ENCODE assay signal across 2 cellular contexts in genomic region chr2:161312996-161313395, GRCh38.
A peak's percentile ranks its signal among the peaks of the same experiment; 100 is the strongest.
TF ChIP-seq lines count a peak whose summit lies in the region.

No MANE protein-coding gene starts in this region.

TF ChIP-seq in IMR-90, 13 proteins besides CTCF, POLR2A, EP300 and RAD21:
- TF ChIP-seq BHLHE40 (IDR thresholded peaks at IDR 0.05; ENCODE audit: low read depth, low read length) (no peak), FOS (IDR thresholded peaks at IDR 0.05; ENCODE audit: low read depth, low read length) (no peak), CEBPB (IDR thresholded peaks at IDR 0.05; ENCODE audit: low read depth, low read length) (no peak), NFE2L2 (IDR thresholded peaks at IDR 0.05; ENCODE audit: low read depth, low read length) (no peak), CHD1 (IDR thresholded peaks at IDR 0.05; ENCODE audit: low read depth, low read length) (no peak), MAFK (IDR thresholded peaks at IDR 0.05; ENCODE audit: low read depth, low read length) (no peak), RCOR1 (IDR thresholded peaks at IDR 0.05; ENCODE audit: insufficient replicate concordance, low read length) (no peak), SMC3 (IDR thresholded peaks at IDR 0.05; ENCODE audit: low read depth, low read length) (no peak), MXI1 (IDR thresholded peaks at IDR 0.05; ENCODE audit: borderline replicate concordance, low read depth, low read length) (no peak), RFX5 (IDR thresholded peaks at IDR 0.05; ENCODE audit: low read depth, low read length) (no peak), USF2 (IDR thresholded peaks at IDR 0.05; ENCODE audit: low read depth, low read length) (no peak)
TF ChIP-seq in IMR-90: peak in this region for 0.

TF ChIP-seq in K562, 482 proteins besides CTCF, POLR2A, EP300 and RAD21:
- no peak for TF ChIP-seq ZNF766 (CRISPR knock-in tag; conservative IDR thresholded peaks at IDR 0.05)
- TF ChIP-seq RBM25 (IDR thresholded peaks at IDR 0.05; ENCODE audit: low read depth, low read length, severe bottlenecking): peak; percentile 50
- peak; percentile 36; the same call in 1 of the 2 replicates for TF ChIP-seq ZNF316 (IDR thresholded peaks at IDR 0.05)
- TF ChIP-seq GATAD2A (IDR thresholded peaks at IDR 0.05): no peak
